ENCODE assay signal across 1 cellular context in genomic region chr4:14596437-14596836, GRCh38.
TF ChIP-seq lines count a peak whose summit lies in the region.

No MANE protein-coding gene starts in this region.

TF ChIP-seq in GM23338, 12 proteins besides CTCF, POLR2A, EP300 and RAD21 (continued from another document):
- TF ChIP-seq ETS1 (IDR thresholded peaks at IDR 0.05) (no peak), STAT1 (IDR thresholded peaks at IDR 0.05; ENCODE audit: unreplicated experiment) (no peak), REST (IDR thresholded peaks at IDR 0.05; ENCODE audit: unreplicated experiment) (no peak)
